Comparison of ENCODE assay signal across 8 cellular contexts in genomic region chr16:75304521-75305363, GRCh38. TPM values are rescaled to one million over a fixed set of nuclear protein-coding genes. Genes with fewer than 3 reads are reported as not detected.
A peak's percentile ranks its signal among the peaks of the same experiment; 100 is the strongest.
DNase-seq lines count a peak whose midpoint lies in the region; ATAC-seq lines count a peak whose summit lies in the region.

No MANE protein-coding gene starts in this region.

- H3K27me3 Mint-ChIP-seq in T-cell, result peaks cover 0 to 4% of the 10 kb centered on the region in 2 donors
- no peaks in the 10 kb centered on the region for H3K27me3 Mint-ChIP-seq in effector memory CD8-positive, alpha-beta T cell

- no peak for ATAC-seq in T-cell (replicated peaks in 1 of 4)
- ATAC-seq in effector memory CD8-positive, alpha-beta T cell (replicated peaks), result no peak

- H3K4me1 ChIP-seq in duodenal mucosa (ENCODE audit: control insufficient read depth in 1 of 2, insufficient read depth in 2 of 2, low read length in 2 of 2) (peaks cover 32 to 44% of the 10 kb centered on the region in 2 donors), mucosa of rectum (ENCODE audit: control insufficient read depth in 2 of 2, insufficient read depth in 2 of 2, low read length in 2 of 2) (peaks cover 36 to 44% of the 10 kb centered on the region in 2 donors)

- peak overlapping the region in 1 of 2 donors; percentile 28 for H3K27ac Mint-ChIP-seq in T-cell
- no peak overlapping the region for H3K27ac Mint-ChIP-seq in effector memory CD8-positive, alpha-beta T cell

- CTCF ChIA-PET in T-cell (lab: Charles Lee), result no interaction called here

- in situ Hi-C loops in G401 (cut with HindIII; ENCODE audit: low sequenced_read_pairs), result no loop called here

- H3K27me3 ChIP-seq in duodenal mucosa (ENCODE audit: control insufficient read depth in 1 of 2, insufficient read depth in 2 of 2, low read length in 2 of 2) (no peaks in the 10 kb centered on the region), mucosa of rectum (ENCODE audit: control insufficient read depth in 2 of 2, insufficient read depth in 2 of 2, low read length in 2 of 2) (no peaks in the 10 kb centered on the region)

- H3K27ac ChIP-seq in duodenal mucosa (ENCODE audit: low read depth, low read length) (peak overlapping the region; percentile 92), mucosa of rectum (ENCODE audit: low read depth in 2 of 2, low read length in 2 of 2) (peak overlapping the region; percentile 93)

- H3K36me3 Mint-ChIP-seq in T-cell, result peaks cover 59% of the 10 kb centered on the region
- peaks cover 29% of the 10 kb centered on the region for H3K36me3 Mint-ChIP-seq in effector memory CD8-positive, alpha-beta T cell (ENCODE audit: insufficient read depth)

- H3K36me3 ChIP-seq in duodenal mucosa (ENCODE audit: control insufficient read depth in 1 of 2, insufficient read depth in 2 of 2, low read length in 2 of 2) (peaks cover 3 to 23% of the 10 kb centered on the region in 2 donors), mucosa of rectum (ENCODE audit: control insufficient read depth in 2 of 2, insufficient read depth in 2 of 2, low read length in 2 of 2) (peaks cover 19 to 33% of the 10 kb centered on the region in 2 donors)

- H3K4me3 ChIP-seq in duodenal mucosa (ENCODE audit: low read depth in 1 of 2, low read length in 2 of 2) (peak overlapping the region; percentile 2 to 11), mucosa of rectum (ENCODE audit: low read length in 2 of 2) (peak overlapping the region; percentile 0 to 43)

- no peaks in the 10 kb centered on the region for H3K9me3 ChIP-seq in duodenal mucosa (ENCODE audit: control insufficient read depth in 1 of 2, low read length in 2 of 2)
- no peaks in the 10 kb centered on the region for H3K9me3 ChIP-seq in mucosa of rectum (ENCODE audit: control insufficient read depth in 2 of 2, low read length in 2 of 2)

- H3K9ac ChIP-seq in duodenal mucosa (ENCODE audit: low read depth in 1 of 2, low read length in 2 of 2), result peak overlapping the region; percentile 49 to 58
- peak overlapping the region; percentile 66 to 70 for H3K9ac ChIP-seq in mucosa of rectum (ENCODE audit: low read depth in 1 of 2, low read length in 2 of 2)

- H3K4me3 Mint-ChIP-seq in T-cell, result no peak overlapping the region
- no peak overlapping the region for H3K4me3 Mint-ChIP-seq in effector memory CD8-positive, alpha-beta T cell

- peak; percentile 64 for DNase-seq in AG08396 (ENCODE audit: low spot score)
- DNase-seq in M059J (ENCODE audit: low read depth), result peak; percentile 97
- DNase-seq in T-cell, result no peak
- no peak for DNase-seq in effector memory CD8-positive, alpha-beta T cell
- no peak for DNase-seq in G401 (ENCODE audit: low spot score)
- no peak for DNase-seq in NCI-H526 (lab: John Stamatoyannopoulos, UW)

- H3K4me1 Mint-ChIP-seq in T-cell, result peaks cover 26 to 37% (median 32%) of the 10 kb centered on the region in 3 donors
- peaks cover 0 to 4% of the 10 kb centered on the region in 2 donors for H3K4me1 Mint-ChIP-seq in effector memory CD8-positive, alpha-beta T cell (ENCODE audit: low read depth in 2 of 2)

- no peaks in the 10 kb centered on the region for H3K9me3 Mint-ChIP-seq in T-cell
- no peaks in the 10 kb centered on the region for H3K9me3 Mint-ChIP-seq in effector memory CD8-positive, alpha-beta T cell

- POLR2A ChIA-PET in T-cell (lab: Charles Lee), result no interaction called here

RNA-seq across cellular contexts. Expression of gene BCAR1, which starts 53.3 kb away (rescaled TPM):
- 47.3 and 80.5 TPM in 2 replicates for total RNA-seq in M059J (2014; rRNA removed; shearing (Covaris generic))
- total RNA-seq in T-cell, result 1 to 10 TPM in 2 of 5 donors, under 1 TPM in 3; 0.49 to 1.6 (median 0.98) TPM
- 122 and 124 TPM in 2 replicates for total RNA-seq in G401 (2014; rRNA removed; shearing (Covaris generic))

Comparison
In these comparisons a context has a peak if more than half of its experiments do, and no peak if none do; other contexts are left out.
1. DNase-seq: peak in AG08396 (single experiment) and M059J (single experiment); none in T-cell (0 of 34), effector memory CD8-positive, alpha-beta T cell (0 of 3), G401 (single experiment) and NCI-H526 (0 of 2).
2. RNA of gene BCAR1, which starts 53.3 kb away (total RNA-seq): 122 to 124 TPM in G401 and 47.3 to 80.5 TPM in M059J; 0.49 to 1.6 TPM in T-cell; every median in the first group is over 10 times any median in the second.